Comparison of ENCODE assay signal across 1 cellular context in the genomic region with DNA sequence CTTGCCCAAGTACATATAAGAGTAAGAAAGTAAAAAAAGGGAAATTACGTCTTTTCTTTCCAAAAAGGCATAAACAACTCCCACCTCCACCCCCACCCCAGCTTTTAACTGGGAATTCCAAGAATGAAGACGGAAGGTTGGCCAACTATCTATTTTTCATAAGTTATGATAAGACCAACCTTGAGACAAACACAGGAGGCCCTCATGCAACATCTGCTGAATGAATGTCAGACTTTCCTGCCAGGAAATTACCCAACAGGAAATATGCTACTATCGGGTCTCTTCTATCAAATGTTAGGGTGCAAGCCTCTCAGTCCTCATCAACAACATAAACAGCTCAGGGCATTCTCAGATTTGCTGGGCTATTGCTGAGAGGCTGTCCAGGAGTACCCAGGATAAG.
TF ChIP-seq lines count a peak whose summit lies in the region.

No MANE protein-coding gene starts in this region.

TF ChIP-seq in K562, 482 proteins besides CTCF, POLR2A, EP300 and RAD21:
- TF ChIP-seq ETV1 (tag; conservative IDR thresholded peaks at IDR 0.05; ENCODE audit: low read depth) (peak; percentile 52), TSC22D4 (tag; IDR thresholded peaks at IDR 0.05) (no peak), ATF7 (IDR thresholded peaks at IDR 0.05) (0 out of 2 replicates have a peak, but pooled peaks have one; percentile 12), JUN (IDR thresholded peaks at IDR 0.05; ENCODE audit: borderline replicate concordance, low read depth, low read length) (no peak), JUN (CRISPR knock-in tag; IDR thresholded peaks at IDR 0.05; ENCODE audit: borderline replicate concordance) (no peak), CEBPG (CRISPR knock-in tag; IDR thresholded peaks at IDR 0.05) (peak; percentile 13; the same call in 1 of the 2 replicates), CEBPG (tag; conservative IDR thresholded peaks at IDR 0.05 in 1 of 2, IDR thresholded peaks at IDR 0.05 in 1 of 2) (peak; percentile 31 to 81; a peak in 3 of 4 replicates), FOXM1 (IDR thresholded peaks at IDR 0.05; ENCODE audit: low read depth) (0 out of 2 replicates have a peak, but pooled peaks have one; percentile 7), FOXM1 (CRISPR knock-in tag; IDR thresholded peaks at IDR 0.05; ENCODE audit: low read depth) (no peak), TEAD4 (IDR thresholded peaks at IDR 0.05; ENCODE audit: low read length) (peak; percentile 42), TEAD4 (CRISPR knock-in tag; IDR thresholded peaks at IDR 0.05; ENCODE audit: borderline replicate concordance) (no peak), TAF7 (tag; IDR thresholded peaks at IDR 0.05) (no peak), NBN (IDR thresholded peaks at IDR 0.05; ENCODE audit: low read depth) (no peak), CBFA2T3 (IDR thresholded peaks at IDR 0.05) (peak; percentile 28; the same call in 1 of the 2 replicates), CEBPB (tag; IDR thresholded peaks at IDR 0.05) (peak; percentile 42; the same call in 1 of the 2 replicates), CBX1 (IDR thresholded peaks at IDR 0.05; ENCODE audit: low read depth) (no peak), FOXK1 (CRISPR knock-in tag; IDR thresholded peaks at IDR 0.05; ENCODE audit: borderline replicate concordance) (no peak), JUND (IDR thresholded peaks at IDR 0.05; ENCODE audit: borderline replicate concordance, low read depth, low read length) (peak; percentile 30; the same call in 1 of the 2 replicates), JUND (tag; IDR thresholded peaks at IDR 0.05; ENCODE audit: borderline replicate concordance, low read depth, low read length) (no peak; the same call in 2 of the 3 replicates), POLR2H (tag; IDR thresholded peaks at IDR 0.05; ENCODE audit: low read depth) (peak; percentile 80), ZNF232 (CRISPR knock-in tag; IDR thresholded peaks at IDR 0.05) (no peak), SOX6 (IDR thresholded peaks at IDR 0.05) (peak; percentile 19; the same call in 1 of the 2 replicates), SMARCA4 (IDR thresholded peaks at IDR 0.05) (peak; percentile 50; the same call in 1 of the 2 replicates), CBFA2T2 (conservative IDR thresholded peaks at IDR 0.05) (peak; percentile 21; the same call in 1 of the 2 replicates), EGR1 (conservative IDR thresholded peaks at IDR 0.05) (0 out of 2 replicates have a peak, but pooled peaks have one; percentile 29), ZSCAN32 (CRISPR knock-in tag; IDR thresholded peaks at IDR 0.05) (no peak), ZC3H4 (CRISPR knock-in tag; IDR thresholded peaks at IDR 0.05; ENCODE audit: borderline replicate concordance) (no peak), SMC3 (conservative IDR thresholded peaks at IDR 0.05; ENCODE audit: insufficient read depth, low read depth, low read length) (no peak), GABPA (tag; conservative IDR thresholded peaks at IDR 0.05; ENCODE audit: low read depth) (peak; percentile 53), NEUROD1 (IDR thresholded peaks at IDR 0.05; ENCODE audit: borderline replicate concordance, low read depth, low read length, partially characterized antibody) (no peak), ZNF354B (CRISPR knock-in tag; IDR thresholded peaks at IDR 0.05) (no peak), DPF2 (IDR thresholded peaks at IDR 0.05) (0 out of 2 replicates have a peak, but pooled peaks have one; percentile 16), ARID1B (IDR thresholded peaks at IDR 0.05) (peak; percentile 58), FOXJ2 (tag; IDR thresholded peaks at IDR 0.05) (no peak)
- TF ChIP-seq, protein P1, sequence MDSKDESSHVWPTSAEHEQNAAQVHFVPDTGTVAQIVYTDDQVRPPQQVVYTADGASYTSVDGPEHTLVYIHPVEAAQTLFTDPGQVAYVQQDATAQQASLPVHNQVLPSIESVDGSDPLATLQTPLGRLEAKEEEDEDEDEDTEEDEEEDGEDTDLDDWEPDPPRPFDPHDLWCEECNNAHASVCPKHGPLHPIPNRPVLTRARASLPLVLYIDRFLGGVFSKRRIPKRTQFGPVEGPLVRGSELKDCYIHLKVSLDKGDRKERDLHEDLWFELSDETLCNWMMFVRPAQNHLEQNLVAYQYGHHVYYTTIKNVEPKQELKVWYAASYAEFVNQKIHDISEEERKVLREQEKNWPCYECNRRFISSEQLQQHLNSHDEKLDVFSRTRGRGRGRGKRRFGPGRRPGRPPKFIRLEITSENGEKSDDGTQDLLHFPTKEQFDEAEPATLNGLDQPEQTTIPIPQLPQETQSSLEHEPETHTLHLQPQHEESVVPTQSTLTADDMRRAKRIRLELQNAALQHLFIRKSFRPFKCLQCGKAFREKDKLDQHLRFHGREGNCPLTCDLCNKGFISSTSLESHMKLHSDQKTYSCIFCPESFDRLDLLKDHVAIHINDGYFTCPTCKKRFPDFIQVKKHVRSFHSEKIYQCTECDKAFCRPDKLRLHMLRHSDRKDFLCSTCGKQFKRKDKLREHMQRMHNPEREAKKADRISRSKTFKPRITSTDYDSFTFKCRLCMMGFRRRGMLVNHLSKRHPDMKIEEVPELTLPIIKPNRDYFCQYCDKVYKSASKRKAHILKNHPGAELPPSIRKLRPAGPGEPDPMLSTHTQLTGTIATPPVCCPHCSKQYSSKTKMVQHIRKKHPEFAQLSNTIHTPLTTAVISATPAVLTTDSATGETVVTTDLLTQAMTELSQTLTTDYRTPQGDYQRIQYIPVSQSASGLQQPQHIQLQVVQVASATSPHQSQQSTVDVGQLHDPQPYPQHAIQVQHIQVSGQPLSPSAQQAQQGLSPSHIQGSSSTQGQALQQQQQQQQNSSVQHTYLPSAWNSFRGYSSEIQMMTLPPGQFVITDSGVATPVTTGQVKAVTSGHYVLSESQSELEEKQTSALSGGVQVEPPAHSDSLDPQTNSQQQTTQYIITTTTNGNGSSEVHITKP (IDR thresholded peaks at IDR 0.05; ENCODE audit: partially characterized antibody): peak; percentile 22
- TF ChIP-seq, protein P2, sequence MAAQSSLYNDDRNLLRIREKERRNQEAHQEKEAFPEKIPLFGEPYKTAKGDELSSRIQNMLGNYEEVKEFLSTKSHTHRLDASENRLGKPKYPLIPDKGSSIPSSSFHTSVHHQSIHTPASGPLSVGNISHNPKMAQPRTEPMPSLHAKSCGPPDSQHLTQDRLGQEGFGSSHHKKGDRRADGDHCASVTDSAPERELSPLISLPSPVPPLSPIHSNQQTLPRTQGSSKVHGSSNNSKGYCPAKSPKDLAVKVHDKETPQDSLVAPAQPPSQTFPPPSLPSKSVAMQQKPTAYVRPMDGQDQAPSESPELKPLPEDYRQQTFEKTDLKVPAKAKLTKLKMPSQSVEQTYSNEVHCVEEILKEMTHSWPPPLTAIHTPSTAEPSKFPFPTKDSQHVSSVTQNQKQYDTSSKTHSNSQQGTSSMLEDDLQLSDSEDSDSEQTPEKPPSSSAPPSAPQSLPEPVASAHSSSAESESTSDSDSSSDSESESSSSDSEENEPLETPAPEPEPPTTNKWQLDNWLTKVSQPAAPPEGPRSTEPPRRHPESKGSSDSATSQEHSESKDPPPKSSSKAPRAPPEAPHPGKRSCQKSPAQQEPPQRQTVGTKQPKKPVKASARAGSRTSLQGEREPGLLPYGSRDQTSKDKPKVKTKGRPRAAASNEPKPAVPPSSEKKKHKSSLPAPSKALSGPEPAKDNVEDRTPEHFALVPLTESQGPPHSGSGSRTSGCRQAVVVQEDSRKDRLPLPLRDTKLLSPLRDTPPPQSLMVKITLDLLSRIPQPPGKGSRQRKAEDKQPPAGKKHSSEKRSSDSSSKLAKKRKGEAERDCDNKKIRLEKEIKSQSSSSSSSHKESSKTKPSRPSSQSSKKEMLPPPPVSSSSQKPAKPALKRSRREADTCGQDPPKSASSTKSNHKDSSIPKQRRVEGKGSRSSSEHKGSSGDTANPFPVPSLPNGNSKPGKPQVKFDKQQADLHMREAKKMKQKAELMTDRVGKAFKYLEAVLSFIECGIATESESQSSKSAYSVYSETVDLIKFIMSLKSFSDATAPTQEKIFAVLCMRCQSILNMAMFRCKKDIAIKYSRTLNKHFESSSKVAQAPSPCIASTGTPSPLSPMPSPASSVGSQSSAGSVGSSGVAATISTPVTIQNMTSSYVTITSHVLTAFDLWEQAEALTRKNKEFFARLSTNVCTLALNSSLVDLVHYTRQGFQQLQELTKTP (IDR thresholded peaks at IDR 0.05; ENCODE audit: low read depth in 1 of 2, partially characterized antibody in 2 of 2): peak in 1 of 2 experiments; percentile 18
- TF ChIP-seq, protein P3, sequence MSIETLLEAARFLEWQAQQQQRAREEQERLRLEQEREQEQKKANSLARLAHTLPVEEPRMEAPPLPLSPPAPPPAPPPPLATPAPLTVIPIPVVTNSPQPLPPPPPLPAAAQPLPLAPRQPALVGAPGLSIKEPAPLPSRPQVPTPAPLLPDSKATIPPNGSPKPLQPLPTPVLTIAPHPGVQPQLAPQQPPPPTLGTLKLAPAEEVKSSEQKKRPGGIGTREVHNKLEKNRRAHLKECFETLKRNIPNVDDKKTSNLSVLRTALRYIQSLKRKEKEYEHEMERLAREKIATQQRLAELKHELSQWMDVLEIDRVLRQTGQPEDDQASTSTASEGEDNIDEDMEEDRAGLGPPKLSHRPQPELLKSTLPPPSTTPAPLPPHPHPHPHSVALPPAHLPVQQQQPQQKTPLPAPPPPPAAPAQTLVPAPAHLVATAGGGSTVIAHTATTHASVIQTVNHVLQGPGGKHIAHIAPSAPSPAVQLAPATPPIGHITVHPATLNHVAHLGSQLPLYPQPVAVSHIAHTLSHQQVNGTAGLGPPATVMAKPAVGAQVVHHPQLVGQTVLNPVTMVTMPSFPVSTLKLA (conservative IDR thresholded peaks at IDR 0.05): 0 out of 4 replicates have a peak, but pooled peaks of 1 of the 2 experiments have one; percentile 24
- TF ChIP-seq, protein P4, sequence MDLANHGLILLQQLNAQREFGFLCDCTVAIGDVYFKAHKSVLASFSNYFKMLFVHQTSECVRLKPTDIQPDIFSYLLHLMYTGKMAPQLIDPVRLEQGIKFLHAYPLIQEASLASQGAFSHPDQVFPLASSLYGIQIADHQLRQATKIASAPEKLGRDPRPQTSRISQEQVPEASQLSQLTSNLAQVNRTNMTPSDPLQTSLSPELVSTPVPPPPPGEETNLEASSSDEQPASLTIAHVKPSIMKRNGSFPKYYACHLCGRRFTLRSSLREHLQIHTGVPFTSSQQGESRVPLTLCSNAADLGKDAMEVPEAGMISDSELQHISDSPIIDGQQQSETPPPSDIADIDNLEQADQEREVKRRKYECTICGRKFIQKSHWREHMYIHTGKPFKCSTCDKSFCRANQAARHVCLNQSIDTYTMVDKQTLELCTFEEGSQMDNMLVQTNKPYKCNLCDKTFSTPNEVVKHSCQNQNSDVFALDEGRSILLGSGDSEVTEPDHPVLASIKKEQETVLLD (IDR thresholded peaks at IDR 0.05): 0 out of 2 replicates have a peak, but pooled peaks have one; percentile 25
- TF ChIP-seq, protein P5, sequence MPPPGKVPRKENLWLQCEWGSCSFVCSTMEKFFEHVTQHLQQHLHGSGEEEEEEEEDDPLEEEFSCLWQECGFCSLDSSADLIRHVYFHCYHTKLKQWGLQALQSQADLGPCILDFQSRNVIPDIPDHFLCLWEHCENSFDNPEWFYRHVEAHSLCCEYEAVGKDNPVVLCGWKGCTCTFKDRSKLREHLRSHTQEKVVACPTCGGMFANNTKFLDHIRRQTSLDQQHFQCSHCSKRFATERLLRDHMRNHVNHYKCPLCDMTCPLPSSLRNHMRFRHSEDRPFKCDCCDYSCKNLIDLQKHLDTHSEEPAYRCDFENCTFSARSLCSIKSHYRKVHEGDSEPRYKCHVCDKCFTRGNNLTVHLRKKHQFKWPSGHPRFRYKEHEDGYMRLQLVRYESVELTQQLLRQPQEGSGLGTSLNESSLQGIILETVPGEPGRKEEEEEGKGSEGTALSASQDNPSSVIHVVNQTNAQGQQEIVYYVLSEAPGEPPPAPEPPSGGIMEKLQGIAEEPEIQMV (tag; conservative IDR thresholded peaks at IDR 0.05; ENCODE audit: low read depth): no peak
